Comparison of ENCODE assay signal across 15 cellular contexts in the genomic region with DNA sequence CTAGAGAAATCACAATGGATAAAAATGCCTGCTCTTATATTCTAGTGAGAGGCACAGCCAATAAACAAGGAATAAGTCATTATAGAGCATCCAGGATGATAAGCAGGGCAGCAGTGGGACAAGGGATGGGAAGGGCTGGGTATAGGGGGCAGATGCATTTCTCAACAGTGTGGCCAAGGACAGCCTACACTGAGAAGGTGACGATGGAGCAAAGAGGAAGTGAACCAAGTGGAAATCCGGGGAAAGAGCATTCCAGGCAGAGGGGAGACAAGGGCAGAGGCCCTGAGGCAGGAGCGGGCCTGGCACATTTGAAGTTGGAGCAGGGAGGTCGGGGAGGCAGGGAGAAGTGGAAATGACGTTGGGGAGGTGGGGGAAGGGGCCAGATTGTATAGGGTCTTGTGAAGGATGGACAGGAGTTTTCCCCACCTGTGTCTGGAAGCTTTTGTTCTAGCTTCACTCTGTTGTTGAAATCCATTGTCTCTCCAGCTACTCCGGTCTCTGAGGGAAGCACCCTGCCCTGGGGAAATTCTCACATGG.
"Had no signal": no experiment of that assay in that cellular context is flagged by ENCODE, and none has a peak within 500 bp of the region (broad histone marks: within the 10 kb centered on the region; RNA-seq: fewer than 3 reads in every experiment).

No MANE protein-coding gene starts in this region.

- H3K4me3 Mint-ChIP-seq: activated CD8-positive, alpha-beta memory T cell treated with anti-CD3 and anti-CD28 coated beads, Interleukin-2, amount 10 ng/mL, durations not matched to agents 7 days and 5 days; activated naive CD8-positive, alpha-beta T cell treated with anti-CD3 and anti-CD28 coated beads, Interleukin-2, amount 50 U/mL, for 24 hours; activated T-cell treated with anti-CD3 and anti-CD28 coated beads, Interleukin-2, amount 50 U/mL, for 4 hours; memory B cell; stimulated activated effector memory CD8-positive, alpha-beta T cell treated with anti-CD3 and anti-CD28 coated beads, Interleukin-12 subunit alpha, Interleukin-12 subunit beta, amount 100 ng/mL, for 72 hours had no signal

- H3K9me3 Mint-ChIP-seq: activated naive CD8-positive, alpha-beta T cell treated with anti-CD3 and anti-CD28 coated beads, Interleukin-2, amount 50 U/mL, for 24 hours; activated T-cell treated with anti-CD3 and anti-CD28 coated beads, Interleukin-2, amount 50 U/mL, for 4 hours; memory B cell; stimulated activated effector memory CD8-positive, alpha-beta T cell treated with anti-CD3 and anti-CD28 coated beads, Interleukin-12 subunit alpha, Interleukin-12 subunit beta, amount 100 ng/mL, for 72 hours had no signal

- H3K4me3 ChIP-seq: cardiac muscle cell, heart right ventricle, left lung, right atrium auricular region, smooth muscle cell, thyroid gland, uterus had no signal

- DNase-seq: activated CD4-positive, alpha-beta T cell treated with anti-CD3 and anti-CD28 coated beads, Interleukin-2, amount 50 U/mL, for 4 hours; activated CD4-positive, CD25-positive, alpha-beta regulatory T cell treated with anti-CD3 and anti-CD28 coated beads, Interleukin-2, amount 50 U/mL, for 72 hours; activated CD8-positive, alpha-beta memory T cell treated with anti-CD3 and anti-CD28 coated beads, Interleukin-2, amount 10 ng/mL, durations not matched to agents 7 days and 5 days; activated gamma-delta T cell treated with Interleukin-2 at 50 U/mL for 16 hours; activated naive CD8-positive, alpha-beta T cell treated with anti-CD3 and anti-CD28 coated beads, Interleukin-2, amount 50 U/mL, for 24 hours; activated T-cell treated with anti-CD3 and anti-CD28 coated beads, Interleukin-2, amount 50 U/mL, for 4 hours; heart right ventricle; left lung; uterus had no signal

- H3K27ac ChIP-seq: cardiac muscle cell, heart right ventricle, left lung, right atrium auricular region, uterus had no signal

- H3K4me1 Mint-ChIP-seq: activated CD8-positive, alpha-beta memory T cell treated with anti-CD3 and anti-CD28 coated beads, Interleukin-2, amount 10 ng/mL, durations not matched to agents 7 days and 5 days had no signal

- H3K36me3 ChIP-seq: cardiac muscle cell, heart right ventricle, left lung, right atrium auricular region, thyroid gland, uterus had no signal

- ATAC-seq: activated CD8-positive, alpha-beta memory T cell treated with anti-CD3 and anti-CD28 coated beads, Interleukin-2, amount 10 ng/mL, durations not matched to agents 7 days and 5 days; activated naive CD8-positive, alpha-beta T cell treated with anti-CD3 and anti-CD28 coated beads, Interleukin-2, amount 50 U/mL, for 24 hours; heart right ventricle; left lung; stimulated activated effector memory CD8-positive, alpha-beta T cell treated with anti-CD3 and anti-CD28 coated beads, Interleukin-12 subunit alpha, Interleukin-12 subunit beta, amount 100 ng/mL, for 72 hours had no signal

- H3K27me3 ChIP-seq: cardiac muscle cell, left lung, right atrium auricular region, thyroid gland, uterus had no signal

- H3K9me3 ChIP-seq: heart right ventricle, left lung, right atrium auricular region, thyroid gland, uterus had no signal

- H3K4me2 ChIP-seq: smooth muscle cell had no signal

- H3K36me3 Mint-ChIP-seq: activated CD8-positive, alpha-beta memory T cell treated with anti-CD3 and anti-CD28 coated beads, Interleukin-2, amount 10 ng/mL, durations not matched to agents 7 days and 5 days; stimulated activated effector memory CD8-positive, alpha-beta T cell treated with anti-CD3 and anti-CD28 coated beads, Interleukin-12 subunit alpha, Interleukin-12 subunit beta, amount 100 ng/mL, for 72 hours had no signal

- H3K4me1 ChIP-seq: uterus had no signal

- H3K27ac Mint-ChIP-seq: activated CD8-positive, alpha-beta memory T cell treated with anti-CD3 and anti-CD28 coated beads, Interleukin-2, amount 10 ng/mL, durations not matched to agents 7 days and 5 days; activated naive CD8-positive, alpha-beta T cell treated with anti-CD3 and anti-CD28 coated beads, Interleukin-2, amount 50 U/mL, for 24 hours; memory B cell; stimulated activated effector memory CD8-positive, alpha-beta T cell treated with anti-CD3 and anti-CD28 coated beads, Interleukin-12 subunit alpha, Interleukin-12 subunit beta, amount 100 ng/mL, for 72 hours had no signal
